Comparison of ENCODE assay signal across 9 cellular contexts in the genomic region with DNA sequence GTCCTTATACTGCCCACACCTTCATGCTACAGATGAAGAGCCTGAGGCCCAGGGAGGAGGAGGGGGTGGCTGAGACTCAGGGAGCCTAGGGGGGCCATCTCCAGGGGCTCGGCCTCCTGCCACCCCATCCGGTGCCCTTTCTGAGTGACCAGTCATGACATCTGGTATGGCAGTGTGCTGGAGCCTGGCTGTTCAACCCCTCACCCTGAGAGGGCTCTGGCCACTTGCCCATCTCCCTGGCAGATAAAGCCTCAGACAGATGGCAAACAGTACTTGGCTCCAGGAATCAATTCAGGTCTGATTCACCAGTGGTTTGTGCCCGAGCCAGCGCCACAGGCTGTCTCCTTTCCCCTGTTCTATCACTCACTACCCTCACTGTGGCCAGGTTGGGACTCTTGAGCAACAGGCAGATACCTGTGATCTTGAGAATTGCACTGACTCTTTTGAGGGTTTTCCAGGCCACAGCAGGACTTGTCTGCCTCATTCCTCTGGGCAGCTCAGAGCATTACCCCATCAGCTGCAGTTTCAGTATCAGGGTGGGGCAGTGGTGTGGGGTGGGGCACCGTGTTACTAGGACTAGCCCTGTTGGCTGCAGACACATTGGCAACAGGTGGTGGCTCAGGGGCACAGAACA. TPM values are rescaled to one million over a fixed set of nuclear protein-coding genes. Genes with fewer than 3 reads are reported as not detected.
DNase-seq lines count a peak whose midpoint lies in the region; ATAC-seq, FAIRE-seq and TF ChIP-seq lines count a peak whose summit lies in the region.
"Had no signal": no experiment of that assay in that cellular context is flagged by ENCODE, and none has a peak within 500 bp of the region (broad histone marks: within the 10 kb centered on the region; RNA-seq: fewer than 3 reads in every experiment).

No MANE protein-coding gene starts in this region.

- H3K9me3 ChIP-seq in SK-N-SH (no peaks in the 10 kb centered on the region), left ventricle myocardium inferior (replicated peaks) (no peaks in the 10 kb centered on the region)

- H3K27me3 Mint-ChIP-seq in activated naive CD8-positive, alpha-beta T cell, result no peaks in the 10 kb centered on the region
- no peaks in the 10 kb centered on the region for H3K27me3 Mint-ChIP-seq in activated naive CD8-positive, alpha-beta T cell treated with anti-CD3 and anti-CD28 coated beads for 36 hours

- no peak for FAIRE-seq in urothelium cell line (lab: Jason Lieb, UNC)

- 6% methylated on average over 3 of the region's 5 CpGs for WGBS in SK-N-SH (ENCODE audit: low lambda C conversion rate)

- in situ Hi-C loops in GM13976 (cut with MboI; ENCODE audit: low sequenced_read_pairs, unreplicated experiment), result loop anchor here (10.0 kb wide), 1 partner anchor 138 kb away; no protein-coding TSS in a partner anchor

- no peaks in the 10 kb centered on the region for H3K79me2 ChIP-seq in SK-N-SH (ENCODE audit: insufficient read depth)

- no peak for TF ChIP-seq CTCF in SK-N-SH (IDR thresholded peaks at IDR 0.05)
- no peak for TF ChIP-seq CTCF in left ventricle myocardium inferior (IDR thresholded peaks at IDR 0.05; ENCODE audit: borderline replicate concordance)
- no peak for TF ChIP-seq CTCF in GM13976 (IDR thresholded peaks at IDR 0.05; ENCODE audit: borderline replicate concordance, control extremely low read depth, extremely low read depth, insufficient read depth, missing control alignments)

- POLR2A ChIA-PET in SK-N-SH (lab: Yijun Ruan, JAX), result no interaction called here

- no peaks in the 10 kb centered on the region for H3K9me3 Mint-ChIP-seq in activated naive CD8-positive, alpha-beta T cell (ENCODE audit: low read depth)
- H3K9me3 Mint-ChIP-seq in activated naive CD8-positive, alpha-beta T cell treated with anti-CD3 and anti-CD28 coated beads for 36 hours, result no peaks in the 10 kb centered on the region

- TF ChIP-seq EP300 in SK-N-SH (IDR thresholded peaks at IDR 0.05; ENCODE audit: borderline replicate concordance in 1 of 2, low read depth in 1 of 2, low read length in 1 of 2), result peak; percentile 91

- no peak overlapping the region for H3K9ac ChIP-seq in SK-N-SH

- ATAC-seq in GM19351 (IDR thresholded peaks at IDR 0.05; ENCODE audit: unreplicated experiment), result no peak

- no peak overlapping the region for H3K4me3 Mint-ChIP-seq in activated naive CD8-positive, alpha-beta T cell
- no peak overlapping the region for H3K4me3 Mint-ChIP-seq in activated naive CD8-positive, alpha-beta T cell treated with anti-CD3 and anti-CD28 coated beads for 36 hours

- H3K27ac ChIP-seq in SK-N-SH (ENCODE audit: low read depth in 2 of 2, low read length in 1 of 2) (peak overlapping the region; percentile 47 to 86), left ventricle myocardium inferior (replicated peaks) (peak overlapping the region; percentile 29)
- H3K27ac ChIP-seq: WERI-Rb-1 had no signal

- no peak overlapping the region for H2AFZ ChIP-seq in SK-N-SH (ENCODE audit: low read depth)

- H3K36me3 Mint-ChIP-seq in activated naive CD8-positive, alpha-beta T cell, result peaks cover 2% of the 10 kb centered on the region
- H3K36me3 Mint-ChIP-seq in activated naive CD8-positive, alpha-beta T cell treated with anti-CD3 and anti-CD28 coated beads for 36 hours, result peaks cover 8% of the 10 kb centered on the region

- no peak for DNase-seq in activated naive CD8-positive, alpha-beta T cell treated with anti-CD3 and anti-CD28 coated beads for 36 hours
- DNase-seq in SK-N-SH (peak; percentile 87), left ventricle myocardium inferior (peak; percentile 30), urothelium cell line (ENCODE audit: low spot score) (peak; percentile 46), GM13976 (ENCODE audit: low spot score) (no peak), NCI-H2227 (lab: John Stamatoyannopoulos, UW; ENCODE audit: unreplicated experiment) (no peak)
- DNase-seq: WERI-Rb-1 had no signal

- CTCF ChIA-PET in SK-N-SH (lab: Yijun Ruan, JAX), result interaction anchor here (1.4 to 6.0 kb wide), 7 partner anchors 10 to 150 kb away, joined by 3 to 111 read pairs (median 20); partner anchors contain the start of gene CDKN1A

- peak; percentile 44 for TF ChIP-seq RAD21 in SK-N-SH (IDR thresholded peaks at IDR 0.05; ENCODE audit: low read length)

- no peaks in the 10 kb centered on the region for H3K9me2 ChIP-seq in SK-N-SH

- peak overlapping the region; percentile 34 for H3K27ac Mint-ChIP-seq in activated naive CD8-positive, alpha-beta T cell
- no peak overlapping the region for H3K27ac Mint-ChIP-seq in activated naive CD8-positive, alpha-beta T cell treated with anti-CD3 and anti-CD28 coated beads for 36 hours

- peaks cover 6% of the 10 kb centered on the region for H3K4me1 Mint-ChIP-seq in activated naive CD8-positive, alpha-beta T cell (ENCODE audit: low read depth)
- peaks cover 4% of the 10 kb centered on the region for H3K4me1 Mint-ChIP-seq in activated naive CD8-positive, alpha-beta T cell treated with anti-CD3 and anti-CD28 coated beads for 36 hours

- H3K4me1 ChIP-seq in SK-N-SH (ENCODE audit: control insufficient read depth in 1 of 2, insufficient read depth in 2 of 2, low read depth in 1 of 2, low read length in 1 of 2), result peaks cover 15 to 23% of the 10 kb centered on the region in 2 experiments; a peak in 3 of 4 replicates
- H3K4me1 ChIP-seq in left ventricle myocardium inferior, result peaks cover 39% of the 10 kb centered on the region

- peaks cover 0 to 6% of the 10 kb centered on the region in 2 experiments for H3K36me3 ChIP-seq in SK-N-SH (replicated peaks in 1 of 2; ENCODE audit: control insufficient read depth in 1 of 2, insufficient read depth in 2 of 2, low read length in 1 of 2)
- H3K36me3 ChIP-seq in left ventricle myocardium inferior, result peaks cover 21% of the 10 kb centered on the region

- intact Hi-C loops in left ventricle myocardium inferior (cut with micrococcal nuclease), result loop anchor here (10.0 kb wide), 2 partner anchors 138 to 218 kb away; partner anchors contain the start of gene CPNE5

- H3K4me2 ChIP-seq in SK-N-SH, result peak overlapping the region; percentile 50; the same call in 1 of the 2 replicates

- H3K4me3 ChIP-seq in SK-N-SH (ENCODE audit: low read depth in 2 of 2, low read length in 1 of 2) (no peak overlapping the region), left ventricle myocardium inferior (no peak overlapping the region)

- peaks cover 23% of the 10 kb centered on the region for H4K20me1 ChIP-seq in SK-N-SH (ENCODE audit: insufficient read depth)

- H3F3A ChIP-seq in SK-N-SH (replicated peaks; ENCODE audit: insufficient read depth), result peaks cover 44% of the 10 kb centered on the region

- no peaks in the 10 kb centered on the region for H3K27me3 ChIP-seq in SK-N-SH (ENCODE audit: insufficient read depth)
- H3K27me3 ChIP-seq in left ventricle myocardium inferior (ENCODE audit: low read depth), result no peaks in the 10 kb centered on the region

TF ChIP-seq in SK-N-SH, 30 proteins besides CTCF, POLR2A, EP300 and RAD21 (continues in another document):
- TF ChIP-seq TCF12 (IDR thresholded peaks at IDR 0.05) (peak; percentile 98), MAX (IDR thresholded peaks at IDR 0.05; ENCODE audit: low read depth) (peak; percentile 84), RXRA (IDR thresholded peaks at IDR 0.05; ENCODE audit: borderline replicate concordance, low read depth) (peak; percentile 87; the same call in 1 of the 2 replicates), RFX5 (IDR thresholded peaks at IDR 0.05; ENCODE audit: low read length) (no peak), GATA2 (CRISPR knock-in tag; IDR thresholded peaks at IDR 0.05) (peak; percentile 99), ELF1 (IDR thresholded peaks at IDR 0.05) (no peak), MXI1 (IDR thresholded peaks at IDR 0.05; ENCODE audit: low read depth, low read length) (peak; percentile 77), USF1 (IDR thresholded peaks at IDR 0.05; ENCODE audit: borderline replicate concordance, low read depth) (peak; percentile 39; the same call in 1 of the 2 replicates), EZH2phosphoT487 (IDR thresholded peaks at IDR 0.05; ENCODE audit: borderline replicate concordance, low read depth) (no peak), GABPA (IDR thresholded peaks at IDR 0.05; ENCODE audit: low read depth) (no peak), SIN3A (IDR thresholded peaks at IDR 0.05; ENCODE audit: borderline replicate concordance, low read depth, low read length) (peak; percentile 84)
- TF ChIP-seq, protein P1, sequence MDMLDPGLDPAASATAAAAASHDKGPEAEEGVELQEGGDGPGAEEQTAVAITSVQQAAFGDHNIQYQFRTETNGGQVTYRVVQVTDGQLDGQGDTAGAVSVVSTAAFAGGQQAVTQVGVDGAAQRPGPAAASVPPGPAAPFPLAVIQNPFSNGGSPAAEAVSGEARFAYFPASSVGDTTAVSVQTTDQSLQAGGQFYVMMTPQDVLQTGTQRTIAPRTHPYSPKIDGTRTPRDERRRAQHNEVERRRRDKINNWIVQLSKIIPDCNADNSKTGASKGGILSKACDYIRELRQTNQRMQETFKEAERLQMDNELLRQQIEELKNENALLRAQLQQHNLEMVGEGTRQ (IDR thresholded peaks at IDR 0.05; ENCODE audit: borderline replicate concordance, low read depth, low read length), result no peak

RNA-seq across cellular contexts. Expression of gene SRSF3, which starts 22.8 kb away (rescaled TPM):
- total RNA-seq in activated naive CD8-positive, alpha-beta T cell treated with anti-CD3 and anti-CD28 coated beads for 36 hours, result 100 to 1,000 TPM; 585 to 589 TPM
- polyA plus RNA-seq in SK-N-SH (2012; rRNA removed), result 330 and 351 TPM in 2 replicates
- polyA plus RNA-seq in SK-N-SH (2012; cell fraction: cytosol; rRNA removed), result 405 and 473 TPM in 2 replicates
- 242 and 281 TPM in 2 replicates for polyA plus RNA-seq in SK-N-SH (2012; cell fraction: nucleus; rRNA removed)
- total RNA-seq in left ventricle myocardium inferior, result 119 TPM

Comparison
In these comparisons a context has a peak if more than half of its experiments do, and no peak if none do; other contexts are left out.
1. DNase-seq: peak in SK-N-SH (single experiment), left ventricle myocardium inferior (single experiment) and urothelium cell line (single experiment); none in activated naive CD8-positive, alpha-beta T cell treated with anti-CD3 and anti-CD28 coated beads for 36 hours (single experiment), GM13976 (single experiment) and NCI-H2227 (single experiment).